In the genomic region with DNA sequence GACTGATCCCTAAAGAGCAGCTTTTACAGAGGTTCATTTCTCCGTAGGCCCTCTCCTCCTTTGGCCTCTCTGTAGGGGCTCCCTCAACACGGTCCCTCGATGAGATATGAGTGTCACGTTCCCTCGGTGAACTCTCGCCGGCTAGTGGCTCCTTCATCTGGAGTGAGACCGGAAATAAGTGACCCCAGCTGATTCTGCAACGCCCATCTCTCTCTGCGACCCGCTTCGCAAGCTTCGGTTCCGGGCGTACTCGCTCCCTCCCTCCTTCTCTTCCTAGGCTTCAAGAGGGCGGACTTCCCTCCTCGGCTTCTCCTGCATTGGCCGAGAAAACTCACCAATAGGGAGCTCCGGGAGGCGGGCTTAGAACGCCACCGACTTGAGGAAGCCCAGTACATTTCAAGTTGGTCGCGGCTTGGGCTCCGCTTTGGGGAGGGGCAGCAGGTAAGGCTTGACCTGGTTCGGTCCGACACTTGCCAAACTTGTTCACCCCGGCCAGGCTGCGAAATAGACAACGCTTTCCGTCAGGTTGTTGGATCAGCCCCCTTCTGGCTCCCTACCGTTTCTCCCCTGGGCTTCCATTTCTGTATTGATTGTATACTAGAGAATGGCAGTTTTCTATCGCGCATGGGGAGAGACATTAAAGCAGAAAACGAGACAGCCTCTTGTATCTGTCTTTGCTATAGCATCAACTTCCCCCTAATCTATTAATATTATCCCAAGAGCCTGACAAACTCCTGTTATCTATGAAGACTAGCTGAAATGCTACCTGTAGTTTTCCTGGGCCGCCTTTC, we compare ENCODE assay signal across 8 cellular contexts. TPM values are rescaled to one million over a fixed set of nuclear protein-coding genes. Genes with fewer than 3 reads are reported as not detected.
DNase-seq lines count a peak whose midpoint lies in the region; ATAC-seq lines count a peak whose summit lies in the region.

ANKRD34A (minus strand) TSS at position 248 of the 791 bp plus-strand sequence. CDS start 2,816 bp downstream, outside the sequence.
POLR3GL (plus strand) TSS at position 363 of the 791 bp plus-strand sequence. CDS start 10,176 bp downstream, outside the sequence.

- peaks cover 7 to 23% of the 10 kb centered on the region in 2 donors for H3K4me1 ChIP-seq in esophagus (ENCODE audit: control insufficient read depth in 2 of 2, insufficient read depth in 2 of 2, low read length in 1 of 2)
- H3K4me1 ChIP-seq in mucosa of stomach (ENCODE audit: control insufficient read depth, insufficient read depth, low read length), result peaks cover 41% of the 10 kb centered on the region

- H3K36me3 ChIP-seq in esophagus (ENCODE audit: control insufficient read depth in 2 of 2, insufficient read depth in 2 of 2, low read length in 1 of 2) (peaks cover 0 to 3% of the 10 kb centered on the region in 2 donors), mucosa of stomach (ENCODE audit: control insufficient read depth, insufficient read depth, low read length) (no peaks in the 10 kb centered on the region)

- H3K4me3 ChIP-seq in esophagus (ENCODE audit: low read depth in 1 of 2, low read length in 2 of 2) (peak within 1 kb of the TSS; percentile 64 to 74), mucosa of stomach (ENCODE audit: low read length) (peak within 1 kb of the TSS; percentile 15)

- peak; percentile 82 for ATAC-seq in GM21528 (IDR thresholded peaks at IDR 0.05; ENCODE audit: low FRiP score, unreplicated experiment)

- WGBS in esophagus, 2 donors, result 0 to 1% methylated on average over 37 of the region's 37 CpGs

- DNase-seq in DMS153 (lab: John Stamatoyannopoulos, UW), result peak; percentile 92
- peak; percentile 93 for DNase-seq in HuH-7.5 (ENCODE audit: low spot score)
- peak; percentile 99 for DNase-seq in OCI-M1 (lab: John Stamatoyannopoulos, UW)
- peak; percentile 84 for DNase-seq in activated T-cell treated with anti-CD3 and anti-CD28 coated beads for 4 hours
- peak; percentile 93 for DNase-seq in stimulated activated CD8-positive, alpha-beta memory T cell treated with anti-CD3 and anti-CD28 coated beads, Interleukin-4, amount 100 ng/mL, for 48 hours

- H3K27me3 ChIP-seq in esophagus (ENCODE audit: control insufficient read depth in 1 of 2, insufficient read depth in 2 of 2, low read length in 2 of 2) (no peaks in the 10 kb centered on the region), mucosa of stomach (ENCODE audit: control insufficient read depth, insufficient read depth, low read length) (peaks cover 28% of the 10 kb centered on the region)

- H3K9me3 ChIP-seq in esophagus (ENCODE audit: control insufficient read depth in 2 of 2, insufficient read depth in 1 of 2, low read depth in 1 of 2, low read length in 1 of 2) (no peaks in the 10 kb centered on the region), mucosa of stomach (ENCODE audit: control insufficient read depth, low read length) (no peaks in the 10 kb centered on the region)

- H3K9ac ChIP-seq in mucosa of stomach (ENCODE audit: low read length), result peak within 1 kb of the TSS; percentile 76

- H3K27ac ChIP-seq in esophagus (ENCODE audit: low read depth in 2 of 2, low read length in 1 of 2), result peak within 1 kb of the TSS; percentile 88 to 98

RNA-seq across cellular contexts. Expression of gene ANKRD34A, which starts in this region (rescaled TPM):
- polyA plus RNA-seq in esophagus, result under 1 TPM; 0.27 to 0.47 TPM

RNA-seq across cellular contexts. Expression of gene POLR3GL, which starts in this region (rescaled TPM):
- polyA plus RNA-seq in esophagus, result 10 to 100 TPM; 12.8 to 13.7 TPM

Comparison
In these comparisons a context has a peak if more than half of its experiments do, and no peak if none do; other contexts are left out.
1. Peak in every context shown above with its lines: DNase-seq, ATAC-seq, H3K4me3 ChIP-seq and H3K27ac ChIP-seq.